Comparison of ENCODE assay signal across 9 cellular contexts in genomic region chr5:149775785-149776184, GRCh38. TPM values are rescaled to one million over a fixed set of nuclear protein-coding genes. Genes with fewer than 3 reads are reported as not detected.
A peak's percentile ranks its signal among the peaks of the same experiment; 100 is the strongest.
DNase-seq lines count a peak whose midpoint lies in the region; ATAC-seq and TF ChIP-seq lines count a peak whose summit lies in the region.
"Had no signal": no experiment of that assay in that cellular context is flagged by ENCODE, and none has a peak within 500 bp of the region (broad histone marks: within the 10 kb centered on the region; RNA-seq: fewer than 3 reads in every experiment).

No MANE protein-coding gene starts in this region.

- H3K36me3 Mint-ChIP-seq in glutamatergic neuron (ENCODE audit: unreplicated experiment): no peaks in the 10 kb centered on the region

- POLR2A ChIA-PET in Panc1 (lab: Charles Lee): no interaction called here

- no peak overlapping the region for H3K4me3 Mint-ChIP-seq in glutamatergic neuron (ENCODE audit: unreplicated experiment)

- TF ChIP-seq CTCF in Panc1 (IDR thresholded peaks at IDR 0.05) (no peak; the same call in 1 of the 2 replicates), glutamatergic neuron (IDR thresholded peaks at IDR 0.05; ENCODE audit: partially characterized antibody, unreplicated experiment) (peak; percentile 65), left lung (IDR thresholded peaks at IDR 0.05) (no peak)

- no peaks in the 10 kb centered on the region for H3K27me3 ChIP-seq in Panc1 (ENCODE audit: control insufficient read depth, insufficient read depth, low read length)
- no peaks in the 10 kb centered on the region for H3K27me3 ChIP-seq in left lung
- H3K27me3 ChIP-seq: neutrophil had no signal

- ATAC-seq in Panc1 (no peak), left lung (no peak), GM19467 (IDR thresholded peaks at IDR 0.05; ENCODE audit: unreplicated experiment) (no peak), GM18873 (IDR thresholded peaks at IDR 0.05; ENCODE audit: low FRiP score, unreplicated experiment) (no peak)

- peaks cover 19% of the 10 kb centered on the region for H3K27me3 Mint-ChIP-seq in glutamatergic neuron (ENCODE audit: unreplicated experiment)

- H3K27ac Mint-ChIP-seq in glutamatergic neuron (ENCODE audit: unreplicated experiment): no peak overlapping the region

- H3K4me1 Mint-ChIP-seq in glutamatergic neuron (ENCODE audit: low read depth, unreplicated experiment): peaks cover 35% of the 10 kb centered on the region

- H3K36me3 ChIP-seq in Panc1 (ENCODE audit: control insufficient read depth, insufficient read depth, low read length) (no peaks in the 10 kb centered on the region), left lung (no peaks in the 10 kb centered on the region)
- H3K36me3 ChIP-seq: neutrophil had no signal

- H3K9me3 ChIP-seq in Panc1 (ENCODE audit: control insufficient read depth, insufficient read depth, low read depth, low read length) (no peaks in the 10 kb centered on the region; the same call in 1 of the 2 replicates), left lung (peaks cover 0 to 13% of the 10 kb centered on the region in 2 donors)
- H3K9me3 ChIP-seq: neutrophil had no signal

- H3K4me3 ChIP-seq in Panc1 (ENCODE audit: low read depth in 2 of 2, low read length in 2 of 2) (no peak overlapping the region), left lung (no peak overlapping the region)

- in situ Hi-C loops in ACHN (cut with HindIII; ENCODE audit: low pct_ligation_motif_present, low pct_unique_long_range_greater_than_20kb, low sequenced_read_pairs): no loop called here
- in situ Hi-C loops in Panc1 (cut with HindIII; ENCODE audit: low pct_unique_long_range_greater_than_20kb, low sequenced_read_pairs): no loop called here

- H3K27ac ChIP-seq in Panc1 (ENCODE audit: low read length): no peak overlapping the region
- H3K27ac ChIP-seq in left lung: no peak overlapping the region
- H3K27ac ChIP-seq: neutrophil had no signal

- peaks cover 13% of the 10 kb centered on the region for H3K9me3 Mint-ChIP-seq in glutamatergic neuron (ENCODE audit: unreplicated experiment)

- H3K4me1 ChIP-seq in Panc1 (ENCODE audit: control insufficient read depth, insufficient read depth, low read length): no peaks in the 10 kb centered on the region; the same call in 1 of the 2 replicates
- no peaks in the 10 kb centered on the region for H3K4me1 ChIP-seq in left lung

- no TSS peak for BruUV-seq in Panc1 (replicated peaks; lab: Mats Ljungman, UMichigan)

- CTCF ChIA-PET in Panc1 (lab: Charles Lee): no interaction called here

- DNase-seq in ACHN (peak; percentile 40), GDM1 (lab: John Stamatoyannopoulos, UW) (peak; percentile 21), Panc1 (ENCODE audit: low read depth, low spot score) (peak; percentile 25), glutamatergic neuron (no peak), left lung (no peak), hippocampal formation (lab: John Stamatoyannopoulos, UW) (no peak)

- intact Hi-C loops in Panc1 (cut with micrococcal nuclease; ENCODE audit: unreplicated experiment) (no loop called here), left lung (cut with DNase I) (no loop called here)

RNA-seq across cellular contexts. Expression of gene PPARGC1B, which starts 45.7 kb away (rescaled TPM):
- total RNA-seq in Panc1 (2021; ENCODE audit: unreplicated experiment) (6.6 TPM), glutamatergic neuron (ENCODE audit: unreplicated experiment) (4.4 TPM), left lung (1 to 10 TPM; 3.6 to 7.3 TPM)
- polyA plus RNA-seq in Panc1 (2012; ENCODE audit: insufficient read length): 1.8 TPM

Comparison
In these comparisons a context has a peak if more than half of its experiments do, and no peak if none do; other contexts are left out.
1. DNase-seq: peak in ACHN (single experiment), GDM1 (single experiment) and Panc1 (single experiment); none in glutamatergic neuron (single experiment), left lung (0 of 2) and hippocampal formation (0 of 2).